In the genomic region with DNA sequence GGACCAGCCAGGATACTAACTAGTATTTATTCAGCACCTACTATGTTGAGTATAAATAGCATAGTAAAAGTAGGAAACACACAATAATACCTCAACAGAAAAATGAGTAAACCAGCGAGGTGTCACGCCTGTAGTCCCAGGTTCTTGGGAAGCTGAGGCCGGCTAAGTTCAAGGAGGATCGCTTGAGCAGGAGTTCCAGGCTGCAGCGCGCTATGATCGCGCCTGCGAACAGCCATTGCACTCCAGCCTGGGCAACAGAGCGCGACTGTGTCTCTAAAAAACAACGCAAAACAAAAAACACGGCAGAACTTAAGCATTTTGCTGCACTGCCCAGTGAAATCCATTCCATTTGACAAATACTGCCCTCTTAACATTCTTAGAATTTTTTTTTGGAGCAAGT, we compare ENCODE assay signal across 13 cellular contexts. TPM values are rescaled to one million over a fixed set of nuclear protein-coding genes. Genes with fewer than 3 reads are reported as not detected.
DNase-seq lines count a peak whose midpoint lies in the region; ATAC-seq and TF ChIP-seq lines count a peak whose summit lies in the region.
"Had no signal": no experiment of that assay in that cellular context is flagged by ENCODE, and none has a peak within 500 bp of the region (broad histone marks: within the 10 kb centered on the region; RNA-seq: fewer than 3 reads in every experiment).

No MANE protein-coding gene starts in this region.

- no peak for TF ChIP-seq CTCF in neural crest cell (conservative IDR thresholded peaks at IDR 0.05)

- peaks cover 9% of the 10 kb centered on the region for H3K36me3 Mint-ChIP-seq in T-helper 1 cell treated with Interleukin-12 subunit alpha and Interleukin-12 subunit beta and Interleukin-4 antibody, amounts not matched to agents 30 μg/mL and 1 μg/mL, for 36 hours (ENCODE audit: low read depth)
- H3K36me3 Mint-ChIP-seq in IgD-negative memory B cell (no peaks in the 10 kb centered on the region), neural crest cell (ENCODE audit: low read depth) (no peaks in the 10 kb centered on the region)
- H3K36me3 Mint-ChIP-seq in central memory CD8-positive, alpha-beta T cell (ENCODE audit: insufficient read depth) = peaks cover 17% of the 10 kb centered on the region

- H3K9me3 Mint-ChIP-seq in T-helper 1 cell treated with Interleukin-12 subunit alpha and Interleukin-12 subunit beta and Interleukin-4 antibody, amounts not matched to agents 30 μg/mL and 1 μg/mL, for 36 hours = no peaks in the 10 kb centered on the region
- H3K9me3 Mint-ChIP-seq in IgD-negative memory B cell (no peaks in the 10 kb centered on the region), neural crest cell (no peaks in the 10 kb centered on the region)
- H3K9me3 Mint-ChIP-seq in central memory CD8-positive, alpha-beta T cell = no peaks in the 10 kb centered on the region

- DNase-seq in T-helper 1 cell = no peak
- no peak for DNase-seq in central memory CD8-positive, alpha-beta T cell (ENCODE audit: low spot score in 2 of 2)
- DNase-seq in neural crest cell (ENCODE audit: low read depth, low spot score) = no peak
- DNase-seq in NOMO-1 treated with DMSO at 0.1 percent for 48 hours (lab: John Stamatoyannopoulos, UW; ENCODE audit: unreplicated experiment) = no peak
- DNase-seq in stimulated activated CD4-positive, alpha-beta T cell treated with anti-CD3 and anti-CD28 coated beads, Interleukin-4, amount 100 ng/mL, for 24 hours = no peak
- DNase-seq in SKM-1 (lab: John Stamatoyannopoulos, UW; ENCODE audit: unreplicated experiment) = no peak
- DNase-seq: activated gamma-delta T cell treated with Interleukin-2 at 50 U/mL for 16 hours; heart left ventricle; KBM-7; NCI-H1436; stimulated activated naive CD4-positive, alpha-beta T cell had no signal

- H3K4me1 Mint-ChIP-seq in T-helper 1 cell treated with Interleukin-12 subunit alpha and Interleukin-12 subunit beta and Interleukin-4 antibody, amounts not matched to agents 30 μg/mL and 1 μg/mL, for 36 hours (ENCODE audit: low read depth) = peaks cover 24% of the 10 kb centered on the region
- H3K4me1 Mint-ChIP-seq in IgD-negative memory B cell = peaks cover 16 to 21% (median 20%) of the 10 kb centered on the region in 3 donors
- H3K4me1 Mint-ChIP-seq in central memory CD8-positive, alpha-beta T cell = peaks cover 19% of the 10 kb centered on the region
- peaks cover 22% of the 10 kb centered on the region for H3K4me1 Mint-ChIP-seq in neural crest cell

- peak overlapping the region; percentile 65 for H3K27ac Mint-ChIP-seq in T-helper 1 cell treated with Interleukin-12 subunit alpha and Interleukin-12 subunit beta and Interleukin-4 antibody, amounts not matched to agents 30 μg/mL and 1 μg/mL, for 36 hours
- H3K27ac Mint-ChIP-seq in IgD-negative memory B cell (peak overlapping the region in 2 of 3 donors; percentile 83 to 92), neural crest cell (ENCODE audit: unreplicated experiment) (no peak overlapping the region)
- no peak overlapping the region for H3K27ac Mint-ChIP-seq in central memory CD8-positive, alpha-beta T cell (ENCODE audit: low read depth)

- H3K27me3 Mint-ChIP-seq in T-helper 1 cell treated with Interleukin-12 subunit alpha and Interleukin-12 subunit beta and Interleukin-4 antibody, amounts not matched to agents 30 μg/mL and 1 μg/mL, for 36 hours (ENCODE audit: low read depth) = no peaks in the 10 kb centered on the region
- H3K27me3 Mint-ChIP-seq in IgD-negative memory B cell = no peaks in the 10 kb centered on the region
- H3K27me3 Mint-ChIP-seq in central memory CD8-positive, alpha-beta T cell = no peaks in the 10 kb centered on the region
- no peaks in the 10 kb centered on the region for H3K27me3 Mint-ChIP-seq in neural crest cell (ENCODE audit: low read depth)

- H3K4me3 Mint-ChIP-seq in T-helper 1 cell treated with Interleukin-12 subunit alpha and Interleukin-12 subunit beta and Interleukin-4 antibody, amounts not matched to agents 30 μg/mL and 1 μg/mL, for 36 hours = peak overlapping the region; percentile 40
- H3K4me3 Mint-ChIP-seq in IgD-negative memory B cell (peak overlapping the region in 3 of 4 donors; percentile 37 to 97 (median 78)), neural crest cell (peak overlapping the region; percentile 76)
- H3K4me3 Mint-ChIP-seq in central memory CD8-positive, alpha-beta T cell = peak overlapping the region; percentile 85

- ATAC-seq in central memory CD8-positive, alpha-beta T cell (replicated peaks; ENCODE audit: extremely low read depth, poor library complexity, severe bottlenecking) = no peak
- ATAC-seq: heart left ventricle had no signal

RNA-seq across cellular contexts. Expression of gene DENND6A, which starts 1.3 kb away (rescaled TPM):
- 25.5 TPM for polyA plus RNA-seq in IgD-negative memory B cell
- total RNA-seq in neural crest cell = 33.4 and 42.0 TPM in 2 replicates

Comparison
In these comparisons a context has a peak if more than half of its experiments do, and no peak if none do; other contexts are left out.
1. H3K27ac Mint-ChIP-seq: peak in T-helper 1 cell treated with Interleukin-12 subunit alpha and Interleukin-12 subunit beta and Interleukin-4 antibody, amounts not matched to agents 30 μg/mL and 1 μg/mL, for 36 hours (single experiment) and IgD-negative memory B cell (2 of 3); none in central memory CD8-positive, alpha-beta T cell (single experiment) and neural crest cell (single experiment).
2. Peak in every context shown above with its lines, with median percentiles within 50 percentile points of each other: H3K4me3 Mint-ChIP-seq.